In the genomic region with DNA sequence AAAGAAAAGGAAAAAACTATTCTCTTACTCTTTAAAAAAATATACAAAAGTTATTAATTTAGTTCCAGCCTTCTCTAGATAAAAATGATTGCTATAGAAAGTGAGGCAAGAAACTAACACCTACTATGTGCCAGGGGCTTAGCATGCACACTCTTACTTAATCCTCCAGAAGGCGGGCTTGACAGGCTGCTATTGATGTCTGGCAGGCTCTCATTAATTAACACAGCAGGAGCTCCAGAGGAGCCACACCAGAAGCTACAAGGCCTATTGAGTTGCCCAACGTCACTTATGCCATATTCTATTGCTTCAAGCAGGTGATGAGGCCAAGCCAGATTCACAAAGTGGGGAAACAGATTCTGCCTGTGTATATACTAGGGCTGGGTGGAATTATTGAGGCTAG, we compare ENCODE assay signal across 15 cellular contexts. TPM values are rescaled to one million over a fixed set of nuclear protein-coding genes. Genes with fewer than 3 reads are reported as not detected.
DNase-seq lines count a peak whose midpoint lies in the region; ATAC-seq and TF ChIP-seq lines count a peak whose summit lies in the region.
"Had no signal": no experiment of that assay in that cellular context is flagged by ENCODE, and none has a peak within 500 bp of the region (broad histone marks: within the 10 kb centered on the region; RNA-seq: fewer than 3 reads in every experiment).

No MANE protein-coding gene starts in this region.

- 91 to 93% (median 92%) methylated on average over 2 of the region's 2 CpGs for WGBS in ovary, 3 donors

- no peaks in the 10 kb centered on the region for H3K9me3 ChIP-seq in Peyer's patch
- H3K9me3 ChIP-seq in lower lobe of right lung = no peaks in the 10 kb centered on the region
- no peaks in the 10 kb centered on the region for H3K9me3 ChIP-seq in vagina
- no peaks in the 10 kb centered on the region for H3K9me3 ChIP-seq in BE2C
- no peaks in the 10 kb centered on the region for H3K9me3 ChIP-seq in ovary
- H3K9me3 ChIP-seq: Caco-2 had no signal

- TF ChIP-seq POLR2A in Peyer's patch (IDR thresholded peaks at IDR 0.05) (no peak), vagina (IDR thresholded peaks at IDR 0.05) (no peak), ovary (IDR thresholded peaks at IDR 0.05) (no peak)

- H3K4me1 ChIP-seq in Peyer's patch (peaks cover 0 to 34% (median 4%) of the 10 kb centered on the region in 4 donors), lower lobe of right lung (peaks cover 41% of the 10 kb centered on the region), vagina (peaks cover 36% of the 10 kb centered on the region), BE2C (peaks cover 28% of the 10 kb centered on the region), ovary (ENCODE audit: insufficient read depth) (peaks cover 5% of the 10 kb centered on the region)

- H3K36me3 ChIP-seq in Peyer's patch = no peaks in the 10 kb centered on the region
- no peaks in the 10 kb centered on the region for H3K36me3 ChIP-seq in lower lobe of right lung
- no peaks in the 10 kb centered on the region for H3K36me3 ChIP-seq in vagina
- H3K36me3 ChIP-seq in BE2C = no peaks in the 10 kb centered on the region
- H3K36me3 ChIP-seq in ovary = no peaks in the 10 kb centered on the region

- H3K4me3 ChIP-seq in Peyer's patch = no peak overlapping the region
- no peak overlapping the region for H3K4me3 ChIP-seq in lower lobe of right lung
- no peak overlapping the region for H3K4me3 ChIP-seq in vagina
- no peak overlapping the region for H3K4me3 ChIP-seq in BE2C (ENCODE audit: low read depth, low read length)
- H3K4me3 ChIP-seq in ovary = no peak overlapping the region
- H3K4me3 ChIP-seq: lung, smooth muscle cell had no signal

- no peak for TF ChIP-seq EP300 in ovary (IDR thresholded peaks at IDR 0.05)

- DNase-seq in NCI-H2227 (lab: John Stamatoyannopoulos, UW; ENCODE audit: unreplicated experiment) (peak; percentile 52), NCI-H2227 treated with DMSO at 0.1 percent for 48 hours (lab: John Stamatoyannopoulos, UW) (no peak), Peyer's patch (no peak), lower lobe of right lung (no peak), vagina (ENCODE audit: extremely low spot score in 2 of 2) (no peak), BE2C (no peak), activated gamma-delta T cell (lab: John Stamatoyannopoulos, UW) (no peak), ovary (no peak)
- DNase-seq: activated CD4-positive, CD25-positive, alpha-beta regulatory T cell treated with anti-CD3 and anti-CD28 coated beads, Interleukin-2, amount 50 U/mL, for 72 hours; activated CD8-positive, alpha-beta memory T cell treated with anti-CD3 and anti-CD28 coated beads, Interleukin-2, amount 50 U/mL, for 48 hours; H7 had no signal

- H3K27me3 ChIP-seq in Peyer's patch = no peaks in the 10 kb centered on the region
- H3K27me3 ChIP-seq in lower lobe of right lung (ENCODE audit: low read depth) = no peaks in the 10 kb centered on the region
- H3K27me3 ChIP-seq in vagina = no peaks in the 10 kb centered on the region
- H3K27me3 ChIP-seq in BE2C = no peaks in the 10 kb centered on the region
- no peaks in the 10 kb centered on the region for H3K27me3 ChIP-seq in ovary

- TF ChIP-seq CTCF in Peyer's patch (IDR thresholded peaks at IDR 0.05) (no peak), lower lobe of right lung (IDR thresholded peaks at IDR 0.05) (no peak), vagina (IDR thresholded peaks at IDR 0.05) (no peak), BE2C (IDR thresholded peaks at IDR 0.05; ENCODE audit: low read depth, low read length) (no peak), ovary (IDR thresholded peaks at IDR 0.05) (no peak)

- ATAC-seq in lower lobe of right lung = no peak

- intact Hi-C loops in lower lobe of right lung (cut with DNase I) (loop anchor here (10.0 kb wide), 1 partner anchor 59 kb away; the partner anchor contains the start of gene CLINT1), vagina (cut with DNase I) (no loop called here), ovary (cut with DNase I) (no loop called here)

- H3K27ac ChIP-seq in Peyer's patch (peak overlapping the region in 3 of 4 donors; percentile 18 to 74 (median 25)), lower lobe of right lung (peak overlapping the region; percentile 59), vagina (peak overlapping the region; percentile 49), ovary (no peak overlapping the region)
- H3K27ac ChIP-seq: HL-60 had no signal

RNA-seq across cellular contexts. Expression of gene CLINT1, which starts 54.6 kb away (rescaled TPM):
- total RNA-seq in Peyer's patch (100 to 1,000 TPM; 115 to 177 (median 133) TPM), lower lobe of right lung (79.2 TPM), vagina (126 TPM), ovary (10 to 100 TPM; 40.5 to 67.8 (median 50.3) TPM)
- 106 TPM for polyA plus RNA-seq in BE2C (2012; ENCODE audit: insufficient read depth, insufficient read length, low read depth)
- 10 to 100 TPM; 27.4 to 52.6 TPM for polyA plus RNA-seq in ovary

Comparison
In these comparisons a context has a peak if more than half of its experiments do, and no peak if none do; other contexts are left out.
1. H3K27ac ChIP-seq: peak in Peyer's patch (3 of 4), lower lobe of right lung (single experiment) and vagina (single experiment); none in ovary (0 of 2).